Comparison of ENCODE assay signal across 8 cellular contexts in genomic region chr7:35537067-35538023, GRCh38.
DNase-seq lines count a peak whose midpoint lies in the region; ATAC-seq and TF ChIP-seq lines count a peak whose summit lies in the region.

No MANE protein-coding gene starts in this region.

- no peaks in the 10 kb centered on the region for H3K4me1 ChIP-seq in BLaER1
- peaks cover 0 to 15% (median 2%) of the 10 kb centered on the region in 4 donors for H3K4me1 ChIP-seq in right lobe of liver

- TF ChIP-seq CTCF in right lobe of liver (IDR thresholded peaks at IDR 0.05), result peak; percentile 89 to 95 (median 94)

- DNase-seq in GM19238 (ENCODE audit: insufficient read length, low spot score) (peak; percentile 72), NCI-H446 treated with DMSO at 0.1 percent for 48 hours (lab: John Stamatoyannopoulos, UW) (peak; percentile 28), right lobe of liver (peak; percentile 83 to 88 (median 87))
- DNase-seq in activated CD4-positive, alpha-beta T cell treated with anti-CD3 and anti-CD28 coated beads, Interleukin-2, amount 50 U/mL, for 24 hours (ENCODE audit: low read depth in 1 of 2, low spot score in 1 of 2), result peak; percentile 62 to 64
- peak; percentile 68 to 80 for DNase-seq in stimulated activated CD4-positive, alpha-beta T cell treated with anti-CD3 and anti-CD28 coated beads, Interleukin-4, amount 100 ng/mL, for 4 hours

- intact Hi-C loops in dendritic cell treated with granulocyte-macrophage colony-stimulating factor and Interleukin-4, amounts not matched to agents 40 ng/mL and 50 ng/mL, for 4 days (cut with micrococcal nuclease), result loop anchor here (1.0 to 5.0 kb wide), 3 partner anchors 87 to 715 kb away; no protein-coding TSS in a partner anchor
- intact Hi-C loops in right lobe of liver (cut with DNase I), result loop anchor here in 1 of 2 donors (10.0 kb wide), 1 partner anchor 123 kb away; no protein-coding TSS in a partner anchor

- H3K4me2 ChIP-seq in BLaER1, result peak overlapping the region; percentile 60

- H3K4me1 Mint-ChIP-seq in dendritic cell treated with granulocyte-macrophage colony-stimulating factor and Interleukin-4, amounts not matched to agents 40 ng/mL and 50 ng/mL, for 4 days (ENCODE audit: low read depth), result no peaks in the 10 kb centered on the region

- peak overlapping the region; percentile 55 for H3K4me3 ChIP-seq in BLaER1
- H3K4me3 ChIP-seq in right lobe of liver, result peak overlapping the region; percentile 34 to 54 (median 52)

- H3K36me3 ChIP-seq in BLaER1, result no peaks in the 10 kb centered on the region
- no peaks in the 10 kb centered on the region for H3K36me3 ChIP-seq in right lobe of liver

- H3K27me3 Mint-ChIP-seq in dendritic cell treated with granulocyte-macrophage colony-stimulating factor and Interleukin-4, amounts not matched to agents 40 ng/mL and 50 ng/mL, for 4 days, result peaks cover 34% of the 10 kb centered on the region

- no peak overlapping the region for H3K27ac Mint-ChIP-seq in dendritic cell treated with granulocyte-macrophage colony-stimulating factor and Interleukin-4, amounts not matched to agents 40 ng/mL and 50 ng/mL, for 4 days

- peak; percentile 100 for ATAC-seq in HG03354 (IDR thresholded peaks at IDR 0.05; ENCODE audit: poor library complexity, severe bottlenecking, unreplicated experiment)
- ATAC-seq in right lobe of liver, result peak; percentile 87 to 91 (median 89)

- H3K9me3 Mint-ChIP-seq in dendritic cell treated with granulocyte-macrophage colony-stimulating factor and Interleukin-4, amounts not matched to agents 40 ng/mL and 50 ng/mL, for 4 days, result peaks cover 12% of the 10 kb centered on the region

- H3K27ac ChIP-seq in BLaER1 (no peak overlapping the region), right lobe of liver (peak overlapping the region; percentile 78 to 89 (median 79))

- H3K9ac ChIP-seq in BLaER1, result no peak overlapping the region

- no peaks in the 10 kb centered on the region for H4K20me1 ChIP-seq in BLaER1

- H3K9me3 ChIP-seq in BLaER1, result no peaks in the 10 kb centered on the region
- H3K9me3 ChIP-seq in right lobe of liver, result no peaks in the 10 kb centered on the region

- H3K27me3 ChIP-seq in BLaER1 (no peaks in the 10 kb centered on the region), right lobe of liver (no peaks in the 10 kb centered on the region)

- H3K36me3 Mint-ChIP-seq in dendritic cell treated with granulocyte-macrophage colony-stimulating factor and Interleukin-4, amounts not matched to agents 40 ng/mL and 50 ng/mL, for 4 days (ENCODE audit: low read depth), result no peaks in the 10 kb centered on the region

- TF ChIP-seq POLR2A in right lobe of liver (IDR thresholded peaks at IDR 0.05), result no peak

- H3K4me3 Mint-ChIP-seq in dendritic cell treated with granulocyte-macrophage colony-stimulating factor and Interleukin-4, amounts not matched to agents 40 ng/mL and 50 ng/mL, for 4 days, result peak overlapping the region; percentile 4

- WGBS in right lobe of liver (ENCODE audit: insufficient coverage, low coverage, low lambda C conversion rate, missing lambda C conversion rate), result 6% methylated on average over 20 of the region's 43 CpGs

Comparison
In these comparisons a context has a peak if more than half of its experiments do, and no peak if none do; other contexts are left out.
1. DNase-seq: peak in every context shown above with its lines; median percentile 87 in right lobe of liver; 74 in stimulated activated CD4-positive, alpha-beta T cell treated with anti-CD3 and anti-CD28 coated beads, Interleukin-4, amount 100 ng/mL, for 4 hours; 72 in GM19238; 63 in activated CD4-positive, alpha-beta T cell treated with anti-CD3 and anti-CD28 coated beads, Interleukin-2, amount 50 U/mL, for 24 hours; 28 in NCI-H446 treated with DMSO at 0.1 percent for 48 hours.